In the genomic region with DNA sequence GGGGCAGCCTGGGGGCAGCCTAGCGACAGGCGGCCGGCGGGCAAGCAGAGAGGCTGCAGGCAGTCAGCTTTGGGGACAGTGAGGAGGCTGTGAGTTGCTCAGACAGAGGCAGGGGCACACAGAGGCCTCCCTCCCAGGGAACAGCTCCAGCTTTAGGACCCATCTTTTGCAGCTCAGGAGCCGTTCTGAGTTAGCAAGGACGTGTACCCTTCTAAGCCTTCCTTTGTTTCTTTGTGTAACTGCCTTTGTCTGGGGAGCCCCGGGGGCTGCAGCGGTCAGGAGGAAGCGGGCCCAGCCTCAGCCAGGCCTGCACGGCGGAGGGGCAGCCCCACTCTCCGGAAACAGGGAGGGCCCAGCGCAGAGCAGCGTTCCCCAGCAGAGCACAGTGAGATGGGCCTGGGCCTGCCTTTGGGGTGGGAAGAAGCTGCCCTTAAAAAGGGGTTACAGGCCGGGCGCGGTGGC, we compare ENCODE assay signal across 16 cellular contexts. TPM values are rescaled to one million over a fixed set of nuclear protein-coding genes. Genes with fewer than 3 reads are reported as not detected.
A peak's percentile ranks its signal among the peaks of the same experiment; 100 is the strongest.
DNase-seq lines count a peak whose midpoint lies in the region; FAIRE-seq and TF ChIP-seq lines count a peak whose summit lies in the region.
"Had no signal": no experiment of that assay in that cellular context is flagged by ENCODE, and none has a peak within 500 bp of the region (broad histone marks: within the 10 kb centered on the region; RNA-seq: fewer than 3 reads in every experiment).

No MANE protein-coding gene starts in this region.

- no peaks in the 10 kb centered on the region for H3K36me3 ChIP-seq in HUES6 (ENCODE audit: control insufficient read depth, insufficient read depth, low read length)

- peak; percentile 80 for FAIRE-seq in GM12891 (lab: Jason Lieb, UNC)
- FAIRE-seq: RCC 7860 had no signal

- peaks cover 11% of the 10 kb centered on the region for H3K9me3 ChIP-seq in HUES6 (ENCODE audit: control insufficient read depth, insufficient read depth, low read depth, low read length)

- no peak for TF ChIP-seq CTCF in glutamatergic neuron (IDR thresholded peaks at IDR 0.05; ENCODE audit: partially characterized antibody, unreplicated experiment)

- H3K9ac ChIP-seq in HUES6 (ENCODE audit: low read length), result peak overlapping the region; percentile 61

- H3K27me3 Mint-ChIP-seq in glutamatergic neuron (ENCODE audit: unreplicated experiment), result no peaks in the 10 kb centered on the region

- peak overlapping the region; percentile 52 for H3K4me3 Mint-ChIP-seq in glutamatergic neuron (ENCODE audit: unreplicated experiment)
- H3K4me3 Mint-ChIP-seq: activated CD4-positive, alpha-beta memory T cell treated with anti-CD3 and anti-CD28 coated beads for 36 hours had no signal

- H3K27me3 ChIP-seq in HUES6 (ENCODE audit: control insufficient read depth, insufficient read depth, low read length), result no peaks in the 10 kb centered on the region
- H3K27me3 ChIP-seq: dorsolateral prefrontal cortex had no signal

- H3K4me1 Mint-ChIP-seq in glutamatergic neuron (ENCODE audit: low read depth, unreplicated experiment), result peaks cover 13% of the 10 kb centered on the region

- peak; percentile 46; the same call in 1 of the 2 replicates for TF ChIP-seq POLR2A in GM12891 (IDR thresholded peaks at IDR 0.05; ENCODE audit: low read depth, low read length)

- H3K36me3 Mint-ChIP-seq in glutamatergic neuron (ENCODE audit: unreplicated experiment), result peaks cover 5% of the 10 kb centered on the region
- H3K36me3 Mint-ChIP-seq: activated CD4-positive, alpha-beta memory T cell treated with anti-CD3 and anti-CD28 coated beads for 36 hours; activated naive CD8-positive, alpha-beta T cell had no signal

- H3K27ac ChIP-seq in HUES6 (ENCODE audit: low read depth, low read length), result peak overlapping the region; percentile 55; the same call in 1 of the 2 replicates

- H3K4me3 ChIP-seq in HUES6 (ENCODE audit: low read depth, low read length), result no peak overlapping the region

- DNase-seq in GM12891 (ENCODE audit: insufficient read length, low spot score) (peak; percentile 39), glutamatergic neuron (peak; percentile 47), retina (peak; percentile 74), OCI-M1 (lab: John Stamatoyannopoulos, UW) (no peak), HUDEP-2 (lab: John Stamatoyannopoulos, UW; ENCODE audit: unreplicated experiment in 76 of 76) (no peak), C1 segment of cervical spinal cord (lab: John Stamatoyannopoulos, UW) (no peak), NAMALWA (ENCODE audit: low spot score) (no peak)
- DNase-seq: activated CD4-positive, alpha-beta memory T cell treated with anti-CD3 and anti-CD28 coated beads for 36 hours; COR-L47; head of caudate nucleus; mammary epithelial cell; NCI-H226 had no signal

- H3K4me1 ChIP-seq in HUES6 (ENCODE audit: control insufficient read depth, insufficient read depth, low read length), result peaks cover 16% of the 10 kb centered on the region

- H3K9me3 Mint-ChIP-seq in glutamatergic neuron (ENCODE audit: unreplicated experiment), result peaks cover 4% of the 10 kb centered on the region
- H3K9me3 Mint-ChIP-seq: activated CD4-positive, alpha-beta memory T cell treated with anti-CD3 and anti-CD28 coated beads for 36 hours had no signal

- peak overlapping the region; percentile 96 for H3K27ac Mint-ChIP-seq in glutamatergic neuron (ENCODE audit: unreplicated experiment)
- H3K27ac Mint-ChIP-seq: activated CD4-positive, alpha-beta memory T cell treated with anti-CD3 and anti-CD28 coated beads for 36 hours; activated naive CD8-positive, alpha-beta T cell had no signal

TF ChIP-seq in GM12891, 5 proteins besides CTCF, POLR2A, EP300 and RAD21:
- TF ChIP-seq PAX5 (IDR thresholded peaks at IDR 0.05; ENCODE audit: insufficient read depth, low read length, severe bottlenecking) (no peak), SPI1 (IDR thresholded peaks at IDR 0.05; ENCODE audit: low read depth, low read length) (0 out of 2 replicates have a peak, but pooled peaks have one; percentile 32), POLR2AphosphoS5 (IDR thresholded peaks at IDR 0.05; ENCODE audit: low read depth, low read length) (no peak), TAF1 (IDR thresholded peaks at IDR 0.05; ENCODE audit: low read depth, low read length) (0 out of 2 replicates have a peak, but pooled peaks have one; percentile 36)
TF ChIP-seq in GM12891: peak in this region for 2.

RNA-seq across cellular contexts. Expression of gene RALBP1, which starts 41.0 kb away (rescaled TPM):
- polyA plus RNA-seq in GM12891 (2012; ENCODE audit: low read depth, missing spikeins), result 32.9 TPM
- total RNA-seq in glutamatergic neuron (ENCODE audit: unreplicated experiment), result 38.1 TPM

Comparison
In these comparisons a context has a peak if more than half of its experiments do, and no peak if none do; other contexts are left out.
1. DNase-seq: peak in GM12891 (single experiment), glutamatergic neuron (single experiment) and retina (single experiment); none in OCI-M1 (single experiment), HUDEP-2 (0 of 76), C1 segment of cervical spinal cord (0 of 14) and NAMALWA (single experiment).